16 cellular contexts compared by ENCODE assay signal in genomic region chr11:114120606-114121005, GRCh38.
DNase-seq lines count a peak whose midpoint lies in the region; ATAC-seq and TF ChIP-seq lines count a peak whose summit lies in the region.
"Had no signal": no experiment of that assay in that cellular context is flagged by ENCODE, and none has a peak within 500 bp of the region (broad histone marks: within the 10 kb centered on the region; RNA-seq: fewer than 3 reads in every experiment).

No MANE protein-coding gene starts in this region.

- no peaks in the 10 kb centered on the region for H3K27me3 ChIP-seq in right atrium auricular region
- no peaks in the 10 kb centered on the region for H3K27me3 ChIP-seq in adrenal gland
- no peaks in the 10 kb centered on the region for H3K27me3 ChIP-seq in thyroid gland
- H3K27me3 ChIP-seq in endodermal cell (ENCODE audit: control insufficient read depth, insufficient read depth, low read length, poor library complexity, severe bottlenecking): no peaks in the 10 kb centered on the region

- H3K4me1 ChIP-seq in right atrium auricular region (peaks cover 0 to 97% of the 10 kb centered on the region in 2 donors), adrenal gland (replicated peaks in 1 of 2) (peaks cover 17 to 88% of the 10 kb centered on the region in 2 donors), thyroid gland (peaks cover 98% of the 10 kb centered on the region in 2 donors), endodermal cell (ENCODE audit: control insufficient read depth, insufficient read depth, low read length) (no peaks in the 10 kb centered on the region)

- H3K27ac Mint-ChIP-seq in endodermal cell: no peak overlapping the region

- H3K9me3 ChIP-seq in right atrium auricular region: no peaks in the 10 kb centered on the region
- H3K9me3 ChIP-seq in adrenal gland (replicated peaks in 1 of 3): no peaks in the 10 kb centered on the region
- H3K9me3 ChIP-seq in thyroid gland: no peaks in the 10 kb centered on the region
- no peaks in the 10 kb centered on the region for H3K9me3 ChIP-seq in endodermal cell (ENCODE audit: control insufficient read depth, low read length)
- H3K9me3 ChIP-seq: Caco-2 had no signal

- H3K4me3 Mint-ChIP-seq in endodermal cell: no peak overlapping the region
- H3K4me3 Mint-ChIP-seq: CD4-positive, CD25-positive, alpha-beta regulatory T cell had no signal

- H3K4me3 ChIP-seq in right atrium auricular region: no peak overlapping the region
- H3K4me3 ChIP-seq in adrenal gland: no peak overlapping the region
- no peak overlapping the region for H3K4me3 ChIP-seq in thyroid gland (replicated peaks in 1 of 3)
- H3K4me3 ChIP-seq in endodermal cell (ENCODE audit: low read length): no peak overlapping the region
- H3K4me3 ChIP-seq: K562 had no signal

- H3K27ac ChIP-seq in right atrium auricular region (peak overlapping the region; percentile 11 to 57), adrenal gland (peak overlapping the region in 4 of 5 donors; percentile 10 to 79 (median 46)), thyroid gland (peak overlapping the region; percentile 73 to 91 (median 74)), endodermal cell (ENCODE audit: low read depth, low read length) (no peak overlapping the region)

- peaks cover 29% of the 10 kb centered on the region for H3K4me1 Mint-ChIP-seq in endodermal cell

- peak; percentile 2 for ATAC-seq in left lobe of liver
- ATAC-seq: K562, Panc1 had no signal

- H3K27me3 Mint-ChIP-seq in endodermal cell (ENCODE audit: insufficient read depth): peaks cover 42% of the 10 kb centered on the region

- TF ChIP-seq CTCF in right atrium auricular region (IDR thresholded peaks at IDR 0.05): no peak
- TF ChIP-seq CTCF in adrenal gland (IDR thresholded peaks at IDR 0.05): no peak
- no peak for TF ChIP-seq CTCF in thyroid gland (IDR thresholded peaks at IDR 0.05)
- TF ChIP-seq CTCF in endodermal cell (conservative IDR thresholded peaks at IDR 0.05): no peak

- DNase-seq in right atrium auricular region (ENCODE audit: low spot score) (no peak), cardiac septum (ENCODE audit: low spot score) (no peak), adrenal gland (peak in 1 of 7 donors; percentile 51), left lobe of liver (ENCODE audit: low spot score) (no peak), thyroid gland (no peak), head of caudate nucleus (no peak), NCI-H526 treated with DMSO at 0.1 percent for 48 hours (lab: John Stamatoyannopoulos, UW) (no peak), endodermal cell (no peak)
- DNase-seq: CD4-positive, CD25-positive, alpha-beta regulatory T cell; DMS53; NCI-H2081 treated with DMSO at 0.1 percent for 48 hours; NCI-H510A treated with DMSO at 0.1 percent for 48 hours; Right ventricle myocardium superior had no signal

- intact Hi-C loops in cardiac septum (cut with DNase I): no loop called here
- intact Hi-C loops in adrenal gland (cut with DNase I): no loop called here
- intact Hi-C loops in thyroid gland (cut with DNase I): no loop called here
- intact Hi-C loops in head of caudate nucleus (cut with DNase I): no loop called here

- H3K36me3 ChIP-seq in right atrium auricular region (peaks cover 25% of the 10 kb centered on the region), adrenal gland (replicated peaks in 1 of 2) (peaks cover 0 to under 1% of the 10 kb centered on the region in 2 donors), thyroid gland (peaks cover 0 to 1% of the 10 kb centered on the region in 2 donors), endodermal cell (ENCODE audit: control insufficient read depth, insufficient read depth, low read length) (no peaks in the 10 kb centered on the region)

- 89 to 92% (median 92%) methylated on average over 8 of the region's 8 CpGs for WGBS in adrenal gland, 4 donors
- 95 to 98% methylated on average over 8 of the region's 8 CpGs for WGBS in thyroid gland, 2 donors
- WGBS in endodermal cell (ENCODE audit: insufficient coverage in 1 of 2, insufficient read length in 1 of 2), 2 experiments: 93 to 95% methylated on average over 3 to 8 of the region's 8 CpGs

- TF ChIP-seq POLR2A in adrenal gland (IDR thresholded peaks at IDR 0.05) (no peak), thyroid gland (IDR thresholded peaks at IDR 0.05) (no peak)

- H3K36me3 Mint-ChIP-seq in endodermal cell (ENCODE audit: low read depth): no peaks in the 10 kb centered on the region
- H3K36me3 Mint-ChIP-seq: CD4-positive, CD25-positive, alpha-beta regulatory T cell had no signal

- H3K9ac ChIP-seq in endodermal cell (ENCODE audit: extremely low read depth, low read length, poor library complexity, severe bottlenecking): no peak overlapping the region

- H3K9me3 Mint-ChIP-seq in endodermal cell: peaks cover 11% of the 10 kb centered on the region
